1 cellular context compared by ENCODE assay signal in genomic region chr1:30727796-30728195, GRCh38.
TF ChIP-seq lines count a peak whose summit lies in the region.

No MANE protein-coding gene starts in this region.

TF ChIP-seq in HEK293, 187 proteins besides CTCF, POLR2A, EP300 and RAD21 (continued from another document):
- TF ChIP-seq ZBTB6 (tag by site-specific recombination; IDR thresholded peaks at IDR 0.05) = no peak; the same call in 1 of the 2 replicates
- no peak for TF ChIP-seq ZSCAN5A (tag by site-specific recombination; IDR thresholded peaks at IDR 0.05)
- TF ChIP-seq SP3 (tag by site-specific recombination; IDR thresholded peaks at IDR 0.05) = no peak
- TF ChIP-seq HOXA7 (CRISPR knock-in tag; IDR thresholded peaks at IDR 0.05; ENCODE audit: borderline replicate concordance) = no peak
- TF ChIP-seq ZNF223 (tag by site-specific recombination; IDR thresholded peaks at IDR 0.05) = 0 out of 2 replicates have a peak, but pooled peaks have one; percentile 37
